Comparison of ENCODE assay signal across 16 cellular contexts in genomic region chr3:158505117-158505516, GRCh38.
A peak's percentile ranks its signal among the peaks of the same experiment; 100 is the strongest.
DNase-seq lines count a peak whose midpoint lies in the region; ATAC-seq and TF ChIP-seq lines count a peak whose summit lies in the region.
"Had no signal": no experiment of that assay in that cellular context is flagged by ENCODE, and none has a peak within 500 bp of the region (broad histone marks: within the 10 kb centered on the region; RNA-seq: fewer than 3 reads in every experiment).

No MANE protein-coding gene starts in this region.

- no peak overlapping the region for H3K27ac ChIP-seq in left ventricle myocardium inferior (replicated peaks)
- H3K27ac ChIP-seq in right cardiac atrium (ENCODE audit: low read length), result no peak overlapping the region
- H3K27ac ChIP-seq: 22Rv1; A549; BLaER1 treated with 17β-estradiol and CSF1 and Interleukin-3, amounts not matched to agents 10 nM and 100 nM; C4-2B had no signal

- peak; percentile 39 for ATAC-seq in Right ventricle myocardium inferior
- peak; percentile 71 for ATAC-seq in left ventricle myocardium superior
- no peak for ATAC-seq in right cardiac atrium
- no peak for ATAC-seq in HG02973 (IDR thresholded peaks at IDR 0.05; ENCODE audit: unreplicated experiment)
- ATAC-seq: A549; CD8-positive, alpha-beta T cell had no signal

- H3K27me3 ChIP-seq in left ventricle myocardium inferior (ENCODE audit: low read depth), result no peaks in the 10 kb centered on the region
- no peaks in the 10 kb centered on the region for H3K27me3 ChIP-seq in right cardiac atrium (ENCODE audit: control insufficient read depth, insufficient read depth)
- H3K27me3 ChIP-seq: BLaER1 treated with 17β-estradiol and CSF1 and Interleukin-3, amounts not matched to agents 10 nM and 100 nM had no signal

- intact Hi-C loops in Right ventricle myocardium inferior (cut with DNase I) (no loop called here), left ventricle myocardium inferior (cut with micrococcal nuclease) (no loop called here), left ventricle myocardium superior (cut with micrococcal nuclease) (no loop called here), right cardiac atrium (cut with DNase I) (no loop called here)

- no peak for TF ChIP-seq CTCF in left ventricle myocardium inferior (IDR thresholded peaks at IDR 0.05; ENCODE audit: borderline replicate concordance)

- no peaks in the 10 kb centered on the region for H3K36me3 ChIP-seq in left ventricle myocardium inferior
- H3K36me3 ChIP-seq: BLaER1 treated with 17β-estradiol and CSF1 and Interleukin-3, amounts not matched to agents 10 nM and 100 nM had no signal

- peaks cover 11% of the 10 kb centered on the region for H3K9me3 ChIP-seq in left ventricle myocardium inferior (replicated peaks)
- H3K9me3 ChIP-seq in right cardiac atrium (ENCODE audit: control insufficient read depth, low read length), result no peaks in the 10 kb centered on the region
- H3K9me3 ChIP-seq: A549, Caco-2 had no signal

- no peak overlapping the region for H3K4me3 ChIP-seq in left ventricle myocardium inferior
- H3K4me3 ChIP-seq in right cardiac atrium (ENCODE audit: low read length), result no peak overlapping the region
- H3K4me3 ChIP-seq: A549; BLaER1 treated with 17β-estradiol and CSF1 and Interleukin-3, amounts not matched to agents 10 nM and 100 nM had no signal

- H3K4me1 ChIP-seq in left ventricle myocardium inferior (peaks cover 8% of the 10 kb centered on the region), right cardiac atrium (ENCODE audit: control insufficient read depth, insufficient read depth, low read length) (no peaks in the 10 kb centered on the region)
- H3K4me1 ChIP-seq: A549; BLaER1 treated with 17β-estradiol and CSF1 and Interleukin-3, amounts not matched to agents 10 nM and 100 nM; Caco-2 had no signal

- DNase-seq in Right ventricle myocardium inferior (ENCODE audit: missing footprints) (no peak), left ventricle myocardium inferior (no peak), left ventricle myocardium superior (no peak), right cardiac atrium (no peak)
- DNase-seq: AML-193; Caco-2; Calu3; CD4-positive, alpha-beta T cell; CD8-positive, alpha-beta T cell; DMS79 treated with DMSO at 0.1 percent for 48 hours; GF-D8 had no signal

Comparison
In these comparisons a context has a peak if more than half of its experiments do, and no peak if none do; other contexts are left out.
1. ATAC-seq: peak in Right ventricle myocardium inferior (single experiment) and left ventricle myocardium superior (single experiment); none in right cardiac atrium (0 of 2) and HG02973 (single experiment).